8 cellular contexts compared by ENCODE assay signal in genomic region chr16:11361751-11362742, GRCh38. TPM values are rescaled to one million over a fixed set of nuclear protein-coding genes. Genes with fewer than 3 reads are reported as not detected.
DNase-seq lines count a peak whose midpoint lies in the region; ATAC-seq and TF ChIP-seq lines count a peak whose summit lies in the region.

No MANE protein-coding gene starts in this region.

- no peak for TF ChIP-seq POLR2A in gastroesophageal sphincter (IDR thresholded peaks at IDR 0.05)

- CTCF ChIA-PET in activated CD4-positive, alpha-beta memory T cell treated with anti-CD3 and anti-CD28 coated beads, Interleukin-2, amount 10 ng/mL, durations not matched to agents 7 days and 5 days (lab: Charles Lee), result interaction anchor here (0.6 to 1.4 kb wide), 3 partner anchors 34 to 545 kb away, joined by 3 read pairs; no protein-coding TSS in a partner anchor

- H3K4me3 ChIP-seq in osteoblast (ENCODE audit: insufficient read depth, low read length) (no peak overlapping the region), gastroesophageal sphincter (no peak overlapping the region)

- no peaks in the 10 kb centered on the region for H3K9me3 Mint-ChIP-seq in activated CD4-positive, alpha-beta memory T cell treated with anti-CD3 and anti-CD28 coated beads, Interleukin-2, amount 10 ng/mL, durations not matched to agents 7 days and 5 days

- peak overlapping the region; percentile 25 for H3K27ac ChIP-seq in osteoblast (ENCODE audit: low read depth, low read length)
- H3K27ac ChIP-seq in gastroesophageal sphincter, result no peak overlapping the region

- H3K4me3 Mint-ChIP-seq in activated CD4-positive, alpha-beta memory T cell treated with anti-CD3 and anti-CD28 coated beads, Interleukin-2, amount 10 ng/mL, durations not matched to agents 7 days and 5 days, result peak overlapping the region; percentile 46

- H3K36me3 ChIP-seq in osteoblast (ENCODE audit: insufficient read depth, low read length) (no peaks in the 10 kb centered on the region), gastroesophageal sphincter (no peaks in the 10 kb centered on the region)

- H3K27me3 ChIP-seq in osteoblast (ENCODE audit: insufficient read depth, low read length), result no peaks in the 10 kb centered on the region
- H3K27me3 ChIP-seq in gastroesophageal sphincter, result no peaks in the 10 kb centered on the region

- 67 to 72% methylated on average over 3 to 11 of the region's 17 CpGs for WGBS in gastroesophageal sphincter (ENCODE audit: low coverage in 1 of 2), 2 donors

- H3K27me3 Mint-ChIP-seq in activated CD4-positive, alpha-beta memory T cell treated with anti-CD3 and anti-CD28 coated beads, Interleukin-2, amount 10 ng/mL, durations not matched to agents 7 days and 5 days, result peaks cover 52% of the 10 kb centered on the region

- ATAC-seq in GM19043 (IDR thresholded peaks at IDR 0.05; ENCODE audit: low read depth, unreplicated experiment) (peak; percentile 47), HG03354 (IDR thresholded peaks at IDR 0.05; ENCODE audit: poor library complexity, severe bottlenecking, unreplicated experiment) (peak; percentile 57), HG02798 (IDR thresholded peaks at IDR 0.05; ENCODE audit: poor library complexity, unreplicated experiment) (no peak), gastroesophageal sphincter (no peak)

- H3K79me2 ChIP-seq in osteoblast (ENCODE audit: insufficient read depth, low read length), result no peaks in the 10 kb centered on the region

- peak overlapping the region; percentile 25 for H3K4me2 ChIP-seq in osteoblast (ENCODE audit: insufficient read depth, low read length)

- TF ChIP-seq CTCF in osteoblast (IDR thresholded peaks at IDR 0.05; ENCODE audit: extremely low read depth, low read depth, low read length) (no peak), gastroesophageal sphincter (IDR thresholded peaks at IDR 0.05) (no peak)

- peak overlapping the region; percentile 20 for H2AFZ ChIP-seq in osteoblast (ENCODE audit: low read length)

- DNase-seq in activated CD4-positive, alpha-beta memory T cell treated with anti-CD3 and anti-CD28 coated beads, Interleukin-2, amount 10 ng/mL, durations not matched to agents 7 days and 5 days, result peak; percentile 59
- DNase-seq in osteoblast (ENCODE audit: insufficient read length, low spot score, missing footprints) (peak; percentile 43), mucosa of gallbladder (ENCODE audit: low spot score) (no peak)
- no peak for DNase-seq in stimulated activated CD4-positive, alpha-beta T cell treated with anti-CD3 and anti-CD28 coated beads, Interleukin-4, amount 100 ng/mL, for 24 hours

- H4K20me1 ChIP-seq in osteoblast (ENCODE audit: insufficient read depth, low read length), result no peaks in the 10 kb centered on the region

- no peaks in the 10 kb centered on the region for H3K9me3 ChIP-seq in osteoblast (ENCODE audit: low read depth, low read length)
- no peaks in the 10 kb centered on the region for H3K9me3 ChIP-seq in gastroesophageal sphincter

- no peak for TF ChIP-seq EP300 in gastroesophageal sphincter (IDR thresholded peaks at IDR 0.05)

- H3K4me1 Mint-ChIP-seq in activated CD4-positive, alpha-beta memory T cell treated with anti-CD3 and anti-CD28 coated beads, Interleukin-2, amount 10 ng/mL, durations not matched to agents 7 days and 5 days, result peaks cover 41% of the 10 kb centered on the region

- H3K36me3 Mint-ChIP-seq in activated CD4-positive, alpha-beta memory T cell treated with anti-CD3 and anti-CD28 coated beads, Interleukin-2, amount 10 ng/mL, durations not matched to agents 7 days and 5 days (ENCODE audit: low read depth), result no peaks in the 10 kb centered on the region

- no peak overlapping the region for H3K27ac Mint-ChIP-seq in activated CD4-positive, alpha-beta memory T cell treated with anti-CD3 and anti-CD28 coated beads, Interleukin-2, amount 10 ng/mL, durations not matched to agents 7 days and 5 days

- POLR2A ChIA-PET in activated CD4-positive, alpha-beta memory T cell treated with anti-CD3 and anti-CD28 coated beads, Interleukin-2, amount 10 ng/mL, durations not matched to agents 7 days and 5 days (lab: Charles Lee), result interaction anchor here (0.9 to 2.6 kb wide), 4 partner anchors 107 to 399 kb away, joined by 3 to 18 read pairs (median 4); partner anchors contain the start of gene SOCS1

- H3K4me1 ChIP-seq in osteoblast (ENCODE audit: insufficient read depth, low read length) (peaks cover 42% of the 10 kb centered on the region), gastroesophageal sphincter (peaks cover 0 to 32% (median 8%) of the 10 kb centered on the region in 3 donors)

RNA-seq across cellular contexts. Expression of gene RMI2, which starts 16.8 kb away (rescaled TPM):
- 10 to 100 TPM; 45.9 to 46.6 TPM for total RNA-seq in activated CD4-positive, alpha-beta memory T cell treated with anti-CD3 and anti-CD28 coated beads, Interleukin-2, amount 10 ng/mL, durations not matched to agents 7 days and 5 days
- total RNA-seq in osteoblast, result 1.4 and 1.8 TPM in 2 replicates
- 1 to 10 TPM in 3 of 4 donors, under 1 TPM in 1; 0.31 to 1.8 (median 1.4) TPM for total RNA-seq in gastroesophageal sphincter
- 4.4 TPM for total RNA-seq in mucosa of gallbladder

Comparison
In these comparisons a context has a peak if more than half of its experiments do, and no peak if none do; other contexts are left out.
1. ATAC-seq: peak in GM19043 (single experiment) and HG03354 (single experiment); none in HG02798 (single experiment) and gastroesophageal sphincter (single experiment).
2. DNase-seq: peak in activated CD4-positive, alpha-beta memory T cell treated with anti-CD3 and anti-CD28 coated beads, Interleukin-2, amount 10 ng/mL, durations not matched to agents 7 days and 5 days (single experiment) and osteoblast (single experiment); none in stimulated activated CD4-positive, alpha-beta T cell treated with anti-CD3 and anti-CD28 coated beads, Interleukin-4, amount 100 ng/mL, for 24 hours (single experiment) and mucosa of gallbladder (single experiment).